9 cellular contexts compared by ENCODE assay signal in genomic region chr9:122005597-122005996, GRCh38.
DNase-seq lines count a peak whose midpoint lies in the region; ATAC-seq, FAIRE-seq and TF ChIP-seq lines count a peak whose summit lies in the region.
"Had no signal": no experiment of that assay in that cellular context is flagged by ENCODE, and none has a peak within 500 bp of the region (broad histone marks: within the 10 kb centered on the region; RNA-seq: fewer than 3 reads in every experiment).

No MANE protein-coding gene starts in this region.

- peak; percentile 54 for DNase-seq in A673 (ENCODE audit: low spot score)
- DNase-seq in H54 (ENCODE audit: insufficient read length, low spot score): peak; percentile 71
- peak; percentile 42 for DNase-seq in glomerular visceral epithelial cell (ENCODE audit: extremely low spot score)
- DNase-seq in NK-92 treated with Interleukin-12 subunit alpha and Interleukin-12 subunit beta, amount 100 ng/mL, for 24 hours (lab: John Stamatoyannopoulos, UW): no peak
- no peak for DNase-seq in activated naive CD4-positive, alpha-beta T cell treated with anti-CD3 and anti-CD28 coated beads, Interleukin-2, amount 50 U/mL, for 16 hours
- no peak for DNase-seq in NCI-H1048 (lab: John Stamatoyannopoulos, UW)
- DNase-seq: activated CD4-positive, alpha-beta T cell treated with anti-CD3 and anti-CD28 coated beads for 36 hours had no signal

- peak; percentile 63 for TF ChIP-seq CTCF in A673 (conservative IDR thresholded peaks at IDR 0.05; ENCODE audit: low read depth, low read length)
- peak; percentile 81 for TF ChIP-seq CTCF in VCaP (conservative IDR thresholded peaks at IDR 0.05)

- FAIRE-seq in H54 (lab: Jason Lieb, UNC): peak; percentile 95

- H3K4me1 ChIP-seq in A673 (ENCODE audit: insufficient read depth, low read length, poor library complexity, severe bottlenecking): peaks cover 10% of the 10 kb centered on the region

- BruUV-seq in A673 (replicated peaks; lab: Mats Ljungman, UMichigan): no TSS peak

- no peaks in the 10 kb centered on the region for H3K36me3 ChIP-seq in A673 (ENCODE audit: insufficient read depth, low read length, poor library complexity, severe bottlenecking)

- TF ChIP-seq POLR2A in H54 (IDR thresholded peaks at IDR 0.05; ENCODE audit: low read depth, low read length): no peak

- POLR2A ChIA-PET in A673 (lab: Charles Lee; ENCODE audit: low non-redundant PET): no interaction called here

- no peak for ATAC-seq in GM21619 (IDR thresholded peaks at IDR 0.05; ENCODE audit: unreplicated experiment)
- ATAC-seq: activated CD4-positive, alpha-beta T cell treated with anti-CD3 and anti-CD28 coated beads for 36 hours had no signal

- H3K27me3 ChIP-seq in A673 (replicated peaks; ENCODE audit: insufficient read depth, low read depth, low read length, poor library complexity): no peaks in the 10 kb centered on the region

- H3K9me3 ChIP-seq in A673 (ENCODE audit: low read depth, low read length, poor library complexity, severe bottlenecking): no peaks in the 10 kb centered on the region

- CTCF ChIA-PET in A673 (lab: Charles Lee): no interaction called here

- intact Hi-C loops in A673 (cut with micrococcal nuclease; ENCODE audit: unreplicated experiment): no loop called here

- H3K4me3 ChIP-seq in A673 (ENCODE audit: low read depth, low read length, poor library complexity, severe bottlenecking): no peak overlapping the region

- H3K27ac ChIP-seq in A673 (ENCODE audit: low read depth, low read length, poor library complexity, severe bottlenecking) (no peak overlapping the region), VCaP (no peak overlapping the region)

Comparison
In these comparisons a context has a peak if more than half of its experiments do, and no peak if none do; other contexts are left out.
1. DNase-seq: peak in A673 (single experiment), H54 (single experiment) and glomerular visceral epithelial cell (single experiment); none in NK-92 treated with Interleukin-12 subunit alpha and Interleukin-12 subunit beta, amount 100 ng/mL, for 24 hours (single experiment), activated naive CD4-positive, alpha-beta T cell treated with anti-CD3 and anti-CD28 coated beads, Interleukin-2, amount 50 U/mL, for 16 hours (single experiment) and NCI-H1048 (single experiment).